ENCODE assay signal across 1 cellular context in the genomic region with DNA sequence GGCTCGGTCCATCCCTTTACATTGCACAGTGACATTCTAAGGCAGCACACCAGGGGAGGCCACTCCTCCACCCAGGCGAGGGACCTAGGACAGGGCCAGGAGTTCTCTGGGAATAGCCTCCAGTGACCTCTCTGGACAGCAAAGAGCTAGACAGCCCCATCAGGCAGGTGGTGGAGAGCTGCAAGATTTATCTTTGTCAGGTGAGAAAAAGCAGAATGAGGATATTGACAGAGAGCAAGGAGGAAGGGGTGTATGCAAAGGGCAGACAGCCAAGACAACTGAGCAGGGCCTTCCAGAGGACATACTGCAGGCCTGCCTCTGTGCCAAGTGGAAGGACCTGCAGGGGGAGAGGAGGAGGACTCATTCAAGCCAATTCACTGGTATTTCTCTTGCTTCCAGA.
TF ChIP-seq lines count a peak whose summit lies in the region.

No MANE protein-coding gene starts in this region.

TF ChIP-seq in SK-N-SH, 30 proteins besides CTCF, POLR2A, EP300 and RAD21 (continued from another document):
- TF ChIP-seq PBX3 (IDR thresholded peaks at IDR 0.05): 0 out of 2 replicates have a peak, but pooled peaks have one; percentile 18
- no peak for TF ChIP-seq SIN3A (IDR thresholded peaks at IDR 0.05; ENCODE audit: borderline replicate concordance, low read depth, low read length)
- TF ChIP-seq POLR2AphosphoS5 (IDR thresholded peaks at IDR 0.05; ENCODE audit: low read depth, low read length): no peak
- no peak for TF ChIP-seq GABPA (IDR thresholded peaks at IDR 0.05; ENCODE audit: low read depth)
- no peak for TF ChIP-seq MEF2A (IDR thresholded peaks at IDR 0.05; ENCODE audit: borderline replicate concordance, low read depth)
- TF ChIP-seq MXI1 (IDR thresholded peaks at IDR 0.05; ENCODE audit: low read depth, low read length): no peak
